ENCODE assay signal across 7 cellular contexts in genomic region chr19:5332501-5332900, GRCh38.
"Had no signal": no experiment of that assay in that cellular context is flagged by ENCODE, and none has a peak within 500 bp of the region (broad histone marks: within the 10 kb centered on the region; RNA-seq: fewer than 3 reads in every experiment).

No MANE protein-coding gene starts in this region.

- ATAC-seq: HCT116 had no signal

- DNase-seq: GM23248, GOT3, H9, KG1 had no signal

- H2AFZ ChIP-seq: GM23248 had no signal

- H3K27ac ChIP-seq: GM23248 had no signal

- H3K4me3 ChIP-seq: GM23248 had no signal

- H3K9ac ChIP-seq: GM23248 had no signal

- FAIRE-seq: H54, HTR-8/SVneo had no signal
